2 cellular contexts compared by ENCODE assay signal in the genomic region with DNA sequence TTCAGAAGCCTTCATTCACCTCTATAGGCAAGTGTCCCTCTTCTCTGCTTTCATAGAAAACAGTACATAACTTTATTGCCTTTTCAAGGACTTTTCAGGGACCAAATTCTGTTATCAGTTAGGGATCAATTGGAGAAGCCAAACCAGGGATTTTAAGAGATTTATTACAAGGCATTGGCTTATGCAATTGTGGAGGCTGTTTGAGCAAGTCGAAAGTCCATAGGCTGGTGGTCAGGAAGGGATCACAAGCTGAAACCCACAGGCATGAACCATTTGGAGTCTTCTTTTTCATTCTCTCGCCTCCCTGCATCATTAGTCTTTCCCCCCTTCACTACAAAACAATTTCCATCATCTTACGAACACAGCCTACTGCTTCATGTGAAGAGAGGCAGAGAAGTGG.
TF ChIP-seq lines count a peak whose summit lies in the region.

No MANE protein-coding gene starts in this region.

TF ChIP-seq in HepG2, 621 proteins besides CTCF, POLR2A, EP300 and RAD21 (continued from another document):
- TF ChIP-seq, protein P1, sequence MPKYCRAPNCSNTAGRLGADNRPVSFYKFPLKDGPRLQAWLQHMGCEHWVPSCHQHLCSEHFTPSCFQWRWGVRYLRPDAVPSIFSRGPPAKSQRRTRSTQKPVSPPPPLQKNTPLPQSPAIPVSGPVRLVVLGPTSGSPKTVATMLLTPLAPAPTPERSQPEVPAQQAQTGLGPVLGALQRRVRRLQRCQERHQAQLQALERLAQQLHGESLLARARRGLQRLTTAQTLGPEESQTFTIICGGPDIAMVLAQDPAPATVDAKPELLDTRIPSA (CRISPR knock-in tag; IDR thresholded peaks at IDR 0.05; ENCODE audit: borderline replicate concordance): no peak
- TF ChIP-seq, protein P2, sequence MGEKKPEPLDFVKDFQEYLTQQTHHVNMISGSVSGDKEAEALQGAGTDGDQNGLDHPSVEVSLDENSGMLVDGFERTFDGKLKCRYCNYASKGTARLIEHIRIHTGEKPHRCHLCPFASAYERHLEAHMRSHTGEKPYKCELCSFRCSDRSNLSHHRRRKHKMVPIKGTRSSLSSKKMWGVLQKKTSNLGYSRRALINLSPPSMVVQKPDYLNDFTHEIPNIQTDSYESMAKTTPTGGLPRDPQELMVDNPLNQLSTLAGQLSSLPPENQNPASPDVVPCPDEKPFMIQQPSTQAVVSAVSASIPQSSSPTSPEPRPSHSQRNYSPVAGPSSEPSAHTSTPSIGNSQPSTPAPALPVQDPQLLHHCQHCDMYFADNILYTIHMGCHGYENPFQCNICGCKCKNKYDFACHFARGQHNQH (CRISPR knock-in tag; IDR thresholded peaks at IDR 0.05): no peak
- TF ChIP-seq, protein P3, sequence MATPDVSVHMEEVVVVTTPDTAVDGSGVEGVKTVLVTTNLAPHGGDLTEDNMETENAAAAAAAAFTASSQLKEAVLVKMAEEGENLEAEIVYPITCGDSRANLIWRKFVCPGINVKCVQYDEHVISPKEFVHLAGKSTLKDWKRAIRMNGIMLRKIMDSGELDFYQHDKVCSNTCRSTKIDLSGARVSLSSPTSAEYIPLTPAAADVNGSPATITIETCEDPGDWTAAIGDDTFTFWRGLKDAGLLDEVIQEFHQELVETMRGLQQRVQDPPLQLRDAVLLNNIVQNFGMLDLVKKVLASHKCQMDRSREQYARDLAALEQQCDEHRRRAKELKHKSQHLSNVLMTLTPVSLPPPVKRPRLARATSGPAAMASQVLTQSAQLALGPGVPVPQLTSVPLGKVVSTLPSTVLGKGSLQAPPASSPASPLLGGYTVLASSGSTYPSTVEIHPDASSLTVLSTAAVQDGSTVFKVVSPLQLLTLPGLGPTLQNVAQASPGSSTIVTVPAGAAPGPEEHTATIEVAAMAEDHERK (CRISPR knock-in tag; IDR thresholded peaks at IDR 0.05; ENCODE audit: low read depth): no peak

TF ChIP-seq in H1, 55 proteins besides CTCF, POLR2A, EP300 and RAD21 (continued from another document):
- TF ChIP-seq TBP (IDR thresholded peaks at IDR 0.05; ENCODE audit: low read depth, low read length): no peak
- TF ChIP-seq RBBP5 (IDR thresholded peaks at IDR 0.05; ENCODE audit: borderline replicate concordance, low read depth, low read length): no peak
- TF ChIP-seq JUN (IDR thresholded peaks at IDR 0.05; ENCODE audit: low read depth, low read length): no peak
- no peak for TF ChIP-seq HDAC6 (IDR thresholded peaks at IDR 0.05; ENCODE audit: low read depth, low read length)
